ENCODE assay signal across 19 cellular contexts in genomic region chr15:92020207-92020606, GRCh38.
DNase-seq lines count a peak whose midpoint lies in the region; ATAC-seq, FAIRE-seq and TF ChIP-seq lines count a peak whose summit lies in the region.
"Had no signal": no experiment of that assay in that cellular context is flagged by ENCODE, and none has a peak within 500 bp of the region (broad histone marks: within the 10 kb centered on the region; RNA-seq: fewer than 3 reads in every experiment).

No MANE protein-coding gene starts in this region.

- CTCF ChIA-PET in HepG2 (lab: Yijun Ruan, JAX; ENCODE audit: low intra/inter-chr PET ratio, low total read pairs): no interaction called here

- no peak overlapping the region for H3K4me2 ChIP-seq in HepG2 (ENCODE audit: low read depth, low read length)
- H3K4me2 ChIP-seq in fibroblast of lung (ENCODE audit: extremely low read depth, insufficient read depth, low read length): no peak overlapping the region
- H3K4me2 ChIP-seq: BLaER1 treated with 17β-estradiol and CSF1 and Interleukin-3, amounts not matched to agents 10 nM and 100 nM had no signal

- H3K4me3 ChIP-seq in liver (ENCODE audit: low read depth in 1 of 3, low read length in 3 of 3) (no peak overlapping the region), HepG2 (replicated peaks in 1 of 3; ENCODE audit: insufficient read depth in 1 of 3, low read depth in 2 of 3, low read length in 3 of 3) (no peak overlapping the region), fibroblast of lung (replicated peaks in 1 of 4; ENCODE audit: control extremely low read depth in 1 of 4, insufficient read depth in 1 of 4, low read depth in 3 of 4, low read length in 4 of 4) (no peak overlapping the region)
- H3K4me3 ChIP-seq: BLaER1 treated with 17β-estradiol and CSF1 and Interleukin-3, amounts not matched to agents 10 nM and 100 nM; HAP-1 had no signal

- H3K27me3 ChIP-seq in liver (ENCODE audit: control insufficient read depth in 4 of 4, insufficient read depth in 4 of 4, low read length in 3 of 4) (no peaks in the 10 kb centered on the region), HepG2 (ENCODE audit: control insufficient read depth in 1 of 2, insufficient read depth in 2 of 2, low read length in 2 of 2) (no peaks in the 10 kb centered on the region; a peak in 2 of 5 replicates), fibroblast of lung (ENCODE audit: control insufficient read depth, insufficient read depth, low read length) (no peaks in the 10 kb centered on the region)
- H3K27me3 ChIP-seq: BLaER1 treated with 17β-estradiol and CSF1 and Interleukin-3, amounts not matched to agents 10 nM and 100 nM had no signal

- H3K9me3 ChIP-seq in liver (ENCODE audit: control insufficient read depth in 4 of 4, low read length in 3 of 4): no peaks in the 10 kb centered on the region
- no peaks in the 10 kb centered on the region for H3K9me3 ChIP-seq in HepG2 (ENCODE audit: low read length)
- H3K9me3 ChIP-seq in fibroblast of lung (ENCODE audit: control insufficient read depth, insufficient read depth, low read depth, low read length): no peaks in the 10 kb centered on the region
- H3K9me3 ChIP-seq: BLaER1 treated with 17β-estradiol and CSF1 and Interleukin-3, amounts not matched to agents 10 nM and 100 nM; HAP-1 had no signal

- H3K9ac ChIP-seq in liver (ENCODE audit: low read depth in 1 of 2, low read length in 2 of 2) (no peak overlapping the region), HepG2 (ENCODE audit: insufficient read depth, low read depth, low read length) (no peak overlapping the region), fibroblast of lung (ENCODE audit: insufficient read depth, low read length) (no peak overlapping the region)
- H3K9ac ChIP-seq: BLaER1 treated with 17β-estradiol and CSF1 and Interleukin-3, amounts not matched to agents 10 nM and 100 nM had no signal

- no peak overlapping the region for H2AFZ ChIP-seq in HepG2 (ENCODE audit: low read length)
- H2AFZ ChIP-seq in fibroblast of lung (ENCODE audit: low read length): no peak overlapping the region

- DNase-seq in HepG2 (ENCODE audit: low spot score): no peak
- DNase-seq in fibroblast of lung (ENCODE audit: low read depth in 2 of 2): peak; percentile 4 to 49
- DNase-seq in sciatic nerve (ENCODE audit: low spot score): no peak
- DNase-seq in LoVo (ENCODE audit: low spot score): no peak
- DNase-seq in NCI-H226: no peak
- DNase-seq in KBM-7: no peak
- no peak for DNase-seq in hepatic stellate cell (ENCODE audit: low spot score)
- DNase-seq: CD4-positive, CD25-positive, alpha-beta regulatory T cell; DMS 273 treated with DMSO at 0.1 percent for 48 hours; DMS79 treated with DMSO at 0.1 percent for 48 hours; EL; GDM1 had no signal

- TF ChIP-seq CTCF in liver (IDR thresholded peaks at IDR 0.05; ENCODE audit: low read depth, low read length, missing input control): no peak
- TF ChIP-seq CTCF in HepG2 (CRISPR knock-in tag; IDR thresholded peaks at IDR 0.05): no peak
- TF ChIP-seq CTCF in fibroblast of lung (conservative IDR thresholded peaks at IDR 0.05 in 1 of 2, IDR thresholded peaks at IDR 0.05 in 1 of 2; ENCODE audit: low read depth in 1 of 2, low read length in 2 of 2): no peak

- H3K36me3 ChIP-seq in liver (ENCODE audit: control insufficient read depth in 4 of 4, insufficient read depth in 3 of 4, low read depth in 1 of 4, low read length in 3 of 4): no peaks in the 10 kb centered on the region
- H3K36me3 ChIP-seq in HepG2 (replicated peaks in 1 of 2; ENCODE audit: control insufficient read depth in 1 of 2, insufficient read depth in 2 of 2, low read length in 2 of 2): no peaks in the 10 kb centered on the region
- H3K36me3 ChIP-seq in fibroblast of lung (ENCODE audit: control insufficient read depth, insufficient read depth, low read length): no peaks in the 10 kb centered on the region
- H3K36me3 ChIP-seq: BLaER1 treated with 17β-estradiol and CSF1 and Interleukin-3, amounts not matched to agents 10 nM and 100 nM; HAP-1 had no signal

- ATAC-seq in HepG2 (no peak), sciatic nerve (peak; percentile 78)

- WGBS in liver: 91% methylated on average over 2 of the region's 2 CpGs
- 58% methylated on average over 2 of the region's 2 CpGs for WGBS in HepG2 (ENCODE audit: low lambda C conversion rate)

- no peak for TF ChIP-seq POLR2A in HepG2 (IDR thresholded peaks at IDR 0.05; ENCODE audit: insufficient read depth in 1 of 2, low read depth in 2 of 2, low read length in 2 of 2)

- no TSS peak for BruUV-seq in HepG2 (replicated peaks; lab: Mats Ljungman, UMichigan)

- H3K79me2 ChIP-seq in HepG2 (ENCODE audit: insufficient read depth, low read length) (no peaks in the 10 kb centered on the region), fibroblast of lung (ENCODE audit: control insufficient read depth, insufficient read depth, low read length) (no peaks in the 10 kb centered on the region)

- intact Hi-C loops in HepG2 (cut with micrococcal nuclease; ENCODE audit: unreplicated experiment): no loop called here
- intact Hi-C loops in sciatic nerve (cut with DNase I): no loop called here

- TF ChIP-seq EP300 in HepG2 (IDR thresholded peaks at IDR 0.05; ENCODE audit: low read depth in 2 of 2, low read length in 2 of 2) (no peak), HepG2 (CRISPR knock-in tag; IDR thresholded peaks at IDR 0.05; ENCODE audit: borderline replicate concordance) (no peak)

- no peaks in the 10 kb centered on the region for H4K20me1 ChIP-seq in HepG2 (ENCODE audit: insufficient read depth, low read length)
- H4K20me1 ChIP-seq in fibroblast of lung (ENCODE audit: control insufficient read depth, extremely low read depth, insufficient read depth, low read length): no peaks in the 10 kb centered on the region

- POLR2A ChIA-PET in HepG2 (lab: Yijun Ruan, JAX): no interaction called here

- TF ChIP-seq RAD21 in liver (IDR thresholded peaks at IDR 0.05) (no peak), HepG2 (CRISPR knock-in tag; IDR thresholded peaks at IDR 0.05) (no peak)

- in situ Hi-C loops in HepG2 (cut with HindIII; ENCODE audit: extremely low pct_ligation_motif_present, low pct_unique_long_range_greater_than_20kb) (no loop called here), KBM-7 (cut with MboI; ENCODE audit: low pct_unique_long_range_greater_than_20kb, low sequenced_read_pairs) (no loop called here)

- FAIRE-seq in HepG2 (lab: Jason Lieb, UNC): no peak
- FAIRE-seq: GM19239, H1, HTR-8/SVneo had no signal

- no peak overlapping the region for H3K27ac ChIP-seq in liver (ENCODE audit: low read depth in 1 of 2, low read length in 2 of 2)
- no peak overlapping the region for H3K27ac ChIP-seq in HepG2 (ENCODE audit: extremely low read length, insufficient read depth, low read length)
- no peak overlapping the region for H3K27ac ChIP-seq in fibroblast of lung (ENCODE audit: insufficient read depth, low read length)
- H3K27ac ChIP-seq: 22Rv1; BLaER1 treated with 17β-estradiol and CSF1 and Interleukin-3, amounts not matched to agents 10 nM and 100 nM had no signal

- H3K4me1 ChIP-seq in liver (ENCODE audit: control insufficient read depth in 4 of 4, insufficient read depth in 4 of 4, low read length in 3 of 4): no peaks in the 10 kb centered on the region
- no peaks in the 10 kb centered on the region for H3K4me1 ChIP-seq in HepG2 (ENCODE audit: insufficient read depth, low read length)
- no peaks in the 10 kb centered on the region for H3K4me1 ChIP-seq in fibroblast of lung (ENCODE audit: control insufficient read depth, extremely low read depth, insufficient read depth, low read length)
- H3K4me1 ChIP-seq: HAP-1 had no signal

TF ChIP-seq in liver, 16 proteins besides CTCF, POLR2A, EP300 and RAD21:
- no peak for TF ChIP-seq JUND (IDR thresholded peaks at IDR 0.05)
- TF ChIP-seq NR2F2 (IDR thresholded peaks at IDR 0.05): peak; percentile 10

TF ChIP-seq in HepG2, 621 proteins besides CTCF, POLR2A, EP300 and RAD21 (continues in another document):
- TF ChIP-seq NFE2 (CRISPR knock-in tag; IDR thresholded peaks at IDR 0.05) (no peak), ZNF124 (CRISPR knock-in tag; IDR thresholded peaks at IDR 0.05) (no peak), CHD4 (IDR thresholded peaks at IDR 0.05; ENCODE audit: borderline replicate concordance, low read length) (no peak), ZNF451 (CRISPR knock-in tag; IDR thresholded peaks at IDR 0.05) (no peak), RFXANK (CRISPR knock-in tag; IDR thresholded peaks at IDR 0.05) (no peak), SRY (CRISPR knock-in tag; IDR thresholded peaks at IDR 0.05) (no peak), ZSCAN22 (CRISPR knock-in tag; IDR thresholded peaks at IDR 0.05) (no peak), ZFP90 (CRISPR knock-in tag; IDR thresholded peaks at IDR 0.05; ENCODE audit: borderline replicate concordance) (no peak), TAF1 (CRISPR knock-in tag; IDR thresholded peaks at IDR 0.05) (no peak), MBD4 (IDR thresholded peaks at IDR 0.05; ENCODE audit: borderline replicate concordance, low read length) (no peak)

Comparison
In these comparisons a context has a peak if more than half of its experiments do, and no peak if none do; other contexts are left out.
1. DNase-seq: peak in fibroblast of lung (2 of 2); none in HepG2 (single experiment), sciatic nerve (single experiment), LoVo (single experiment), NCI-H226 (single experiment), KBM-7 (single experiment) and hepatic stellate cell (single experiment).